ENCODE assay signal across 27 cellular contexts in genomic region chr13:73929287-73929932, GRCh38.
"Had no signal": no experiment of that assay in that cellular context is flagged by ENCODE, and none has a peak within 500 bp of the region (broad histone marks: within the 10 kb centered on the region; RNA-seq: fewer than 3 reads in every experiment).

No MANE protein-coding gene starts in this region.

- H3K27ac Mint-ChIP-seq: dendritic cell treated with granulocyte-macrophage colony-stimulating factor and Interleukin-4, amounts not matched to agents 40 ng/mL and 50 ng/mL, for 4 days; memory B cell; nephron; neural progenitor cell; progenitor cell of endocrine pancreas; stimulated activated memory B cell treated with anti-CD40 and anti-IgM and Interleukin-4, amounts not matched to agents 10 μg/mL and 1 μg/mL and 100 μg/mL, for 72 hours; type B pancreatic cell had no signal

- H3K27me3 Mint-ChIP-seq: dendritic cell treated with granulocyte-macrophage colony-stimulating factor and Interleukin-4, amounts not matched to agents 40 ng/mL and 50 ng/mL, for 4 days; memory B cell; progenitor cell of endocrine pancreas; stimulated activated memory B cell treated with anti-CD40 and anti-IgM and Interleukin-4, amounts not matched to agents 10 μg/mL and 1 μg/mL and 100 μg/mL, for 72 hours; type B pancreatic cell had no signal

- H3K27ac ChIP-seq: colonic mucosa, esophagus squamous epithelium, heart right ventricle, left ventricle myocardium inferior, lower lobe of right lung, neural progenitor cell, parathyroid adenoma, testis, tibial artery had no signal

- H3K9ac ChIP-seq: neural progenitor cell, parathyroid adenoma had no signal

- H3K79me2 ChIP-seq: parathyroid adenoma had no signal

- H3K9me3 ChIP-seq: colonic mucosa, esophagus squamous epithelium, heart right ventricle, left ventricle myocardium inferior, lower lobe of right lung, testis, tibial artery had no signal

- DNase-seq: colonic mucosa; effector CD8-positive, alpha-beta T cell; esophagus squamous epithelium; foreskin melanocyte; glutamatergic neuron; heart right ventricle; hippocampal formation; islet precursor cell; kidney glomerular epithelial cell; left colon; left ventricle myocardium inferior; lower lobe of right lung; stimulated activated CD4-positive, alpha-beta T cell treated with anti-CD3 and anti-CD28 coated beads, Interleukin-2, amount 100 ng/mL, for 24 hours; stimulated activated CD4-positive, alpha-beta T cell treated with anti-CD3 and anti-CD28 coated beads, Interleukin-4, amount 100 ng/mL, for 4 hours; stimulated activated naive CD8-positive, alpha-beta T cell treated with anti-CD3 and anti-CD28 coated beads, Interleukin-15, Interleukin-2, amounts not matched to agents 100 U/mL and 50 U/mL, for 24 hours; substantia nigra; testis; tibial artery had no signal

- H3K4me2 ChIP-seq: neural progenitor cell had no signal

- H3K4me1 ChIP-seq: colonic mucosa, esophagus squamous epithelium, lower lobe of right lung, neural progenitor cell, parathyroid adenoma, testis had no signal

- ATAC-seq: heart right ventricle; left colon; lower lobe of right lung; sciatic nerve; stimulated activated memory B cell treated with anti-CD40 and anti-IgM and Interleukin-4, amounts not matched to agents 10 μg/mL and 1 μg/mL and 100 μg/mL, for 72 hours; stimulated activated naive CD8-positive, alpha-beta T cell treated with anti-CD3 and anti-CD28 coated beads, Interleukin-15, Interleukin-2, amounts not matched to agents 100 U/mL and 50 U/mL, for 24 hours had no signal

- H3K4me1 Mint-ChIP-seq: neural progenitor cell had no signal

- H3K4me3 Mint-ChIP-seq: dendritic cell treated with granulocyte-macrophage colony-stimulating factor and Interleukin-4, amounts not matched to agents 40 ng/mL and 50 ng/mL, for 4 days; memory B cell; nephron; neural progenitor cell; stimulated activated memory B cell treated with anti-CD40 and anti-IgM and Interleukin-4, amounts not matched to agents 10 μg/mL and 1 μg/mL and 100 μg/mL, for 72 hours; type B pancreatic cell had no signal

- H3K4me3 ChIP-seq: colonic mucosa, esophagus squamous epithelium, heart right ventricle, left ventricle myocardium inferior, lower lobe of right lung, neural progenitor cell, testis, tibial artery had no signal

- H3K27me3 ChIP-seq: colonic mucosa, esophagus squamous epithelium, heart right ventricle, neural progenitor cell, testis, tibial artery had no signal

- H3K9me3 Mint-ChIP-seq: dendritic cell treated with granulocyte-macrophage colony-stimulating factor and Interleukin-4, amounts not matched to agents 40 ng/mL and 50 ng/mL, for 4 days; memory B cell; stimulated activated memory B cell treated with anti-CD40 and anti-IgM and Interleukin-4, amounts not matched to agents 10 μg/mL and 1 μg/mL and 100 μg/mL, for 72 hours had no signal

- H2AFZ ChIP-seq: neural progenitor cell, parathyroid adenoma had no signal

- H3K36me3 ChIP-seq: colonic mucosa, esophagus squamous epithelium, heart right ventricle, left ventricle myocardium inferior, lower lobe of right lung, neural progenitor cell, tibial artery had no signal
